In genomic region chrX:132488819-132489255, GRCh38 we compare ENCODE assay signal across 1 cellular context.
TF ChIP-seq lines count a peak whose summit lies in the region.

A gene with protein sequence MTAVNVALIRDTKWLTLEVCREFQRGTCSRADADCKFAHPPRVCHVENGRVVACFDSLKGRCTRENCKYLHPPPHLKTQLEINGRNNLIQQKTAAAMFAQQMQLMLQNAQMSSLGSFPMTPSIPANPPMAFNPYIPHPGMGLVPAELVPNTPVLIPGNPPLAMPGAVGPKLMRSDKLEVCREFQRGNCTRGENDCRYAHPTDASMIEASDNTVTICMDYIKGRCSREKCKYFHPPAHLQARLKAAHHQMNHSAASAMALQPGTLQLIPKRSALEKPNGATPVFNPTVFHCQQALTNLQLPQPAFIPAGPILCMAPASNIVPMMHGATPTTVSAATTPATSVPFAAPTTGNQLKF (minus strand): TSS chrX:132489038. CDS start chrX:132439611, 49,427 bp downstream.

TF ChIP-seq in HepG2, 621 proteins besides CTCF, POLR2A, EP300 and RAD21 (continued from another document and continues in another):
- TF ChIP-seq, protein P1, sequence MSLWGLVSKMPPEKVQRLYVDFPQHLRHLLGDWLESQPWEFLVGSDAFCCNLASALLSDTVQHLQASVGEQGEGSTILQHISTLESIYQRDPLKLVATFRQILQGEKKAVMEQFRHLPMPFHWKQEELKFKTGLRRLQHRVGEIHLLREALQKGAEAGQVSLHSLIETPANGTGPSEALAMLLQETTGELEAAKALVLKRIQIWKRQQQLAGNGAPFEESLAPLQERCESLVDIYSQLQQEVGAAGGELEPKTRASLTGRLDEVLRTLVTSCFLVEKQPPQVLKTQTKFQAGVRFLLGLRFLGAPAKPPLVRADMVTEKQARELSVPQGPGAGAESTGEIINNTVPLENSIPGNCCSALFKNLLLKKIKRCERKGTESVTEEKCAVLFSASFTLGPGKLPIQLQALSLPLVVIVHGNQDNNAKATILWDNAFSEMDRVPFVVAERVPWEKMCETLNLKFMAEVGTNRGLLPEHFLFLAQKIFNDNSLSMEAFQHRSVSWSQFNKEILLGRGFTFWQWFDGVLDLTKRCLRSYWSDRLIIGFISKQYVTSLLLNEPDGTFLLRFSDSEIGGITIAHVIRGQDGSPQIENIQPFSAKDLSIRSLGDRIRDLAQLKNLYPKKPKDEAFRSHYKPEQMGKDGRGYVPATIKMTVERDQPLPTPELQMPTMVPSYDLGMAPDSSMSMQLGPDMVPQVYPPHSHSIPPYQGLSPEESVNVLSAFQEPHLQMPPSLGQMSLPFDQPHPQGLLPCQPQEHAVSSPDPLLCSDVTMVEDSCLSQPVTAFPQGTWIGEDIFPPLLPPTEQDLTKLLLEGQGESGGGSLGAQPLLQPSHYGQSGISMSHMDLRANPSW (CRISPR knock-in tag; IDR thresholded peaks at IDR 0.05; ENCODE audit: borderline replicate concordance) = no peak
- TF ChIP-seq MAX (IDR thresholded peaks at IDR 0.05) (0 out of 2 replicates have a peak, but pooled peaks have one; percentile 34), KLF16 (CRISPR knock-in tag; IDR thresholded peaks at IDR 0.05) (0 out of 4 replicates have a peak, but pooled peaks of 1 of the 2 experiments have one; percentile 31), MXD3 (CRISPR knock-in tag; IDR thresholded peaks at IDR 0.05) (no peak), ZNF644 (CRISPR knock-in tag; IDR thresholded peaks at IDR 0.05; ENCODE audit: low read depth) (no peak), SRY (CRISPR knock-in tag; IDR thresholded peaks at IDR 0.05) (no peak), ASH2L (IDR thresholded peaks at IDR 0.05; ENCODE audit: insufficient read length, low read depth, low read length) (peak; percentile 67), ZFP90 (CRISPR knock-in tag; IDR thresholded peaks at IDR 0.05; ENCODE audit: borderline replicate concordance) (no peak), EHMT2 (IDR thresholded peaks at IDR 0.05; ENCODE audit: borderline replicate concordance, low read depth, low read length) (no peak), ZNF605 (CRISPR knock-in tag; IDR thresholded peaks at IDR 0.05) (0 out of 2 replicates have a peak, but pooled peaks have one; percentile 29), GABPB1 (CRISPR knock-in tag; IDR thresholded peaks at IDR 0.05) (0 out of 2 replicates have a peak, but pooled peaks have one; percentile 15), FOSL2 (CRISPR knock-in tag; IDR thresholded peaks at IDR 0.05) (no peak), TEAD2 (CRISPR knock-in tag; IDR thresholded peaks at IDR 0.05) (no peak), BHLHE40 (IDR thresholded peaks at IDR 0.05; ENCODE audit: low read length) (0 out of 2 replicates have a peak, but pooled peaks have one; percentile 18), ZFP91 (CRISPR knock-in tag; IDR thresholded peaks at IDR 0.05; ENCODE audit: borderline replicate concordance) (peak; percentile 31; the same call in 1 of the 2 replicates), KDM2A (CRISPR knock-in tag; IDR thresholded peaks at IDR 0.05; ENCODE audit: borderline replicate concordance, low read depth) (peak; percentile 24; the same call in 1 of the 2 replicates), ZNF350 (CRISPR knock-in tag; IDR thresholded peaks at IDR 0.05; ENCODE audit: borderline replicate concordance, low read depth) (no peak), BCL6 (CRISPR knock-in tag; IDR thresholded peaks at IDR 0.05) (0 out of 2 replicates have a peak, but pooled peaks have one; percentile 24), ZFX (CRISPR knock-in tag; IDR thresholded peaks at IDR 0.05; ENCODE audit: low read depth) (0 out of 2 replicates have a peak, but pooled peaks have one; percentile 43), STAG1 (CRISPR knock-in tag; IDR thresholded peaks at IDR 0.05) (0 out of 2 replicates have a peak, but pooled peaks have one; percentile 2), THRA (CRISPR knock-in tag; IDR thresholded peaks at IDR 0.05; ENCODE audit: borderline replicate concordance) (no peak), ARID4A (CRISPR knock-in tag; IDR thresholded peaks at IDR 0.05; ENCODE audit: borderline replicate concordance) (peak; percentile 11; the same call in 1 of the 2 replicates), SAP130 (CRISPR knock-in tag; IDR thresholded peaks at IDR 0.05; ENCODE audit: low read depth) (peak; percentile 48; the same call in 1 of the 2 replicates), ZC3H4 (CRISPR knock-in tag; IDR thresholded peaks at IDR 0.05; ENCODE audit: borderline replicate concordance) (peak; percentile 70), NAIF1 (CRISPR knock-in tag; IDR thresholded peaks at IDR 0.05; ENCODE audit: borderline replicate concordance) (peak; percentile 98), TAF1 (CRISPR knock-in tag; IDR thresholded peaks at IDR 0.05) (peak; percentile 73), FOXK1 (CRISPR knock-in tag; IDR thresholded peaks at IDR 0.05; ENCODE audit: borderline replicate concordance, low read depth) (no peak)
- TF ChIP-seq, protein P2, sequence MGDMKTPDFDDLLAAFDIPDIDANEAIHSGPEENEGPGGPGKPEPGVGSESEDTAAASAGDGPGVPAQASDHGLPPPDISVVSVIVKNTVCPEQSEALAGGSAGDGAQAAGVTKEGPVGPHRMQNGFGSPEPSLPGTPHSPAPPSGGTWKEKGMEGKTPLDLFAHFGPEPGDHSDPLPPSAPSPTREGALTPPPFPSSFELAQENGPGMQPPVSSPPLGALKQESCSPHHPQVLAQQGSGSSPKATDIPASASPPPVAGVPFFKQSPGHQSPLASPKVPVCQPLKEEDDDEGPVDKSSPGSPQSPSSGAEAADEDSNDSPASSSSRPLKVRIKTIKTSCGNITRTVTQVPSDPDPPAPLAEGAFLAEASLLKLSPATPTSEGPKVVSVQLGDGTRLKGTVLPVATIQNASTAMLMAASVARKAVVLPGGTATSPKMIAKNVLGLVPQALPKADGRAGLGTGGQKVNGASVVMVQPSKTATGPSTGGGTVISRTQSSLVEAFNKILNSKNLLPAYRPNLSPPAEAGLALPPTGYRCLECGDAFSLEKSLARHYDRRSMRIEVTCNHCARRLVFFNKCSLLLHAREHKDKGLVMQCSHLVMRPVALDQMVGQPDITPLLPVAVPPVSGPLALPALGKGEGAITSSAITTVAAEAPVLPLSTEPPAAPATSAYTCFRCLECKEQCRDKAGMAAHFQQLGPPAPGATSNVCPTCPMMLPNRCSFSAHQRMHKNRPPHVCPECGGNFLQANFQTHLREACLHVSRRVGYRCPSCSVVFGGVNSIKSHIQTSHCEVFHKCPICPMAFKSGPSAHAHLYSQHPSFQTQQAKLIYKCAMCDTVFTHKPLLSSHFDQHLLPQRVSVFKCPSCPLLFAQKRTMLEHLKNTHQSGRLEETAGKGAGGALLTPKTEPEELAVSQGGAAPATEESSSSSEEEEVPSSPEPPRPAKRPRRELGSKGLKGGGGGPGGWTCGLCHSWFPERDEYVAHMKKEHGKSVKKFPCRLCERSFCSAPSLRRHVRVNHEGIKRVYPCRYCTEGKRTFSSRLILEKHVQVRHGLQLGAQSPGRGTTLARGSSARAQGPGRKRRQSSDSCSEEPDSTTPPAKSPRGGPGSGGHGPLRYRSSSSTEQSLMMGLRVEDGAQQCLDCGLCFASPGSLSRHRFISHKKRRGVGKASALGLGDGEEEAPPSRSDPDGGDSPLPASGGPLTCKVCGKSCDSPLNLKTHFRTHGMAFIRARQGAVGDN (CRISPR knock-in tag; IDR thresholded peaks at IDR 0.05) = peak; percentile 65
- TF ChIP-seq, protein P3, sequence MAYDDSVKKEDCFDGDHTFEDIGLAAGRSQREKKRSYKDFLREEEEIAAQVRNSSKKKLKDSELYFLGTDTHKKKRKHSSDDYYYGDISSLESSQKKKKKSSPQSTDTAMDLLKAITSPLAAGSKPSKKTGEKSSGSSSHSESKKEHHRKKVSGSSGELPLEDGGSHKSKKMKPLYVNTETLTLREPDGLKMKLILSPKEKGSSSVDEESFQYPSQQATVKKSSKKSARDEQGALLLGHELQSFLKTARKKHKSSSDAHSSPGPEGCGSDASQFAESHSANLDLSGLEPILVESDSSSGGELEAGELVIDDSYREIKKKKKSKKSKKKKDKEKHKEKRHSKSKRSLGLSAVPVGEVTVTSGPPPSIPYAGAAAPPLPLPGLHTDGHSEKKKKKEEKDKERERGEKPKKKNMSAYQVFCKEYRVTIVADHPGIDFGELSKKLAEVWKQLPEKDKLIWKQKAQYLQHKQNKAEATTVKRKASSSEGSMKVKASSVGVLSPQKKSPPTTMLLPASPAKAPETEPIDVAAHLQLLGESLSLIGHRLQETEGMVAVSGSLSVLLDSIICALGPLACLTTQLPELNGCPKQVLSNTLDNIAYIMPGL (CRISPR knock-in tag; IDR thresholded peaks at IDR 0.05; ENCODE audit: borderline replicate concordance in 1 of 2, low read depth in 1 of 2) = 0 out of 4 replicates have a peak, but pooled peaks of 1 of the 2 experiments have one; percentile 28
- TF ChIP-seq, protein P4, sequence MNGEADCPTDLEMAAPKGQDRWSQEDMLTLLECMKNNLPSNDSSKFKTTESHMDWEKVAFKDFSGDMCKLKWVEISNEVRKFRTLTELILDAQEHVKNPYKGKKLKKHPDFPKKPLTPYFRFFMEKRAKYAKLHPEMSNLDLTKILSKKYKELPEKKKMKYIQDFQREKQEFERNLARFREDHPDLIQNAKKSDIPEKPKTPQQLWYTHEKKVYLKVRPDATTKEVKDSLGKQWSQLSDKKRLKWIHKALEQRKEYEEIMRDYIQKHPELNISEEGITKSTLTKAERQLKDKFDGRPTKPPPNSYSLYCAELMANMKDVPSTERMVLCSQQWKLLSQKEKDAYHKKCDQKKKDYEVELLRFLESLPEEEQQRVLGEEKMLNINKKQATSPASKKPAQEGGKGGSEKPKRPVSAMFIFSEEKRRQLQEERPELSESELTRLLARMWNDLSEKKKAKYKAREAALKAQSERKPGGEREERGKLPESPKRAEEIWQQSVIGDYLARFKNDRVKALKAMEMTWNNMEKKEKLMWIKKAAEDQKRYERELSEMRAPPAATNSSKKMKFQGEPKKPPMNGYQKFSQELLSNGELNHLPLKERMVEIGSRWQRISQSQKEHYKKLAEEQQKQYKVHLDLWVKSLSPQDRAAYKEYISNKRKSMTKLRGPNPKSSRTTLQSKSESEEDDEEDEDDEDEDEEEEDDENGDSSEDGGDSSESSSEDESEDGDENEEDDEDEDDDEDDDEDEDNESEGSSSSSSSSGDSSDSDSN (CRISPR knock-in tag; IDR thresholded peaks at IDR 0.05) = no peak
